Comparison of ENCODE assay signal across 24 cellular contexts in the genomic region with DNA sequence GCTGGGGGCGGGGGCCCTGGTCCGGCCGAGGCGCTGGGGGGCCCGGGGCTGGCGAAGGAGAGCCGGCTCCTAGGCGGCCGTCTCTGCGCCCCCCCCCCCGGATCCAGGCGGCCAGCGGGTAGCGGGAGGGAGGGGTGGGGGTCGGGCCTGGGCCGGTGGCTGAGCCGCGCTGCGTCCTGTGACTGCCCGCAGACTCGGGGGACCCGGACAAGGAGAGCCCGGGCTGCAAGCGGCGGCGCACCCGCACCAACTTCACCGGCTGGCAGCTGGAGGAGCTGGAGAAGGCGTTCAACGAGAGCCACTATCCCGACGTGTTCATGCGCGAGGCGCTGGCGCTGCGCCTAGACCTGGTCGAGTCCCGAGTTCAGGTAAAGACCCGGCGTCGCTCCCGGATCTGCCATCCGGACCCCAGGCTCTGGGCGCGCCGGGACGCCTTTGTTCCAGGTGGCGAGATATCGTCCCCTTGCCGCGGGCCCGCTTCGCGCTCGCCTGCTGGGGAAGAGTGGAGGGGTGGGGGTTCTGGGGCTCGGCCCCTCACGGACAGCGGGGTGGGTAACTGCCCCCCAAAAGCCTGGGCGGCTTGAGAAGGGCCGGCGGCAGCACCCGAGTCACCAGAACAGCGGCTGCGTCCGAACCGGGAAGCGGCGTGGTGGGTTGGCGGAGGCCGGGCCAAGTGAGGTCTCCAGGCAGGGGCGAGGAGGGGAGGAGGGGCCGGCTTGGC. TPM values are rescaled to one million over a fixed set of nuclear protein-coding genes. Genes with fewer than 3 reads are reported as not detected.
DNase-seq lines count a peak whose midpoint lies in the region; ATAC-seq and TF ChIP-seq lines count a peak whose summit lies in the region.
"Had no signal": no experiment of that assay in that cellular context is flagged by ENCODE, and none has a peak within 500 bp of the region (broad histone marks: within the 10 kb centered on the region; RNA-seq: fewer than 3 reads in every experiment).

No MANE protein-coding gene starts in this region.

- peaks cover 18% of the 10 kb centered on the region for H3F3A ChIP-seq in SK-N-SH (replicated peaks; ENCODE audit: insufficient read depth)

- H3K4me3 Mint-ChIP-seq in stimulated activated naive CD8-positive, alpha-beta T cell treated with anti-CD3 and anti-CD28 coated beads, Interleukin-15, amount 100 ng/mL, for 72 hours: peak overlapping the region in 1 of 2 donors; percentile 3

- no peaks in the 10 kb centered on the region for H3K9me3 Mint-ChIP-seq in stimulated activated naive CD8-positive, alpha-beta T cell treated with anti-CD3 and anti-CD28 coated beads, Interleukin-15, amount 100 ng/mL, for 72 hours

- no peak overlapping the region for H3K27ac Mint-ChIP-seq in stimulated activated naive CD8-positive, alpha-beta T cell treated with anti-CD3 and anti-CD28 coated beads, Interleukin-15, amount 100 ng/mL, for 72 hours

- H3K27ac ChIP-seq in SK-N-SH (ENCODE audit: low read depth in 2 of 2, low read length in 1 of 2) (no peak overlapping the region), coronary artery (no peak overlapping the region)
- H3K27ac ChIP-seq: hepatocyte, psoas muscle, thyroid gland had no signal

- ATAC-seq in SK-N-SH treated with all-trans-retinoic acid at 6 μM for 48 hours: no peak
- no peak for ATAC-seq in stimulated activated naive CD8-positive, alpha-beta T cell treated with anti-CD3 and anti-CD28 coated beads, Interleukin-15, amount 100 ng/mL, for 72 hours
- ATAC-seq: activated CD8-positive, alpha-beta memory T cell treated with anti-CD3 and anti-CD28 coated beads, Interleukin-2, amount 10 ng/mL, durations not matched to agents 7 days and 5 days; psoas muscle had no signal

- no peak for TF ChIP-seq RAD21 in SK-N-SH (IDR thresholded peaks at IDR 0.05; ENCODE audit: low read length)

- peaks cover 74% of the 10 kb centered on the region for H3K27me3 Mint-ChIP-seq in stimulated activated naive CD8-positive, alpha-beta T cell treated with anti-CD3 and anti-CD28 coated beads, Interleukin-15, amount 100 ng/mL, for 72 hours

- H3K9ac ChIP-seq in SK-N-SH: no peak overlapping the region

- no peaks in the 10 kb centered on the region for H3K9me3 ChIP-seq in SK-N-SH
- H3K9me3 ChIP-seq: MG63, psoas muscle, thyroid gland had no signal

- H3K36me3 ChIP-seq in SK-N-SH (replicated peaks in 1 of 2; ENCODE audit: control insufficient read depth in 1 of 2, insufficient read depth in 2 of 2, low read length in 1 of 2): no peaks in the 10 kb centered on the region
- H3K36me3 ChIP-seq: MG63, thyroid gland had no signal

- WGBS in SK-N-SH (ENCODE audit: low lambda C conversion rate): 4% methylated on average over 38 of the region's 73 CpGs

- CTCF ChIA-PET in SK-N-SH (lab: Yijun Ruan, JAX): interaction anchor here (0.7 to 2.9 kb wide), 6 partner anchors 7 to 241 kb away, joined by 3 to 29 read pairs (median 4); no protein-coding TSS in a partner anchor

- TF ChIP-seq CTCF in SK-N-SH (IDR thresholded peaks at IDR 0.05): no peak
- no peak for TF ChIP-seq CTCF in NB4 (IDR thresholded peaks at IDR 0.05; ENCODE audit: low read depth, low read length)
- no peak for TF ChIP-seq CTCF in coronary artery (IDR thresholded peaks at IDR 0.05)

- no peak overlapping the region for H2AFZ ChIP-seq in SK-N-SH (ENCODE audit: low read depth)
- H2AFZ ChIP-seq: hepatocyte had no signal

- H3K4me2 ChIP-seq in SK-N-SH: no peak overlapping the region
- H3K4me2 ChIP-seq: hepatocyte had no signal

- H4K20me1 ChIP-seq in SK-N-SH (ENCODE audit: insufficient read depth): peaks cover 61% of the 10 kb centered on the region

- TF ChIP-seq EP300 in SK-N-SH (IDR thresholded peaks at IDR 0.05; ENCODE audit: borderline replicate concordance in 1 of 2, low read depth in 1 of 2, low read length in 1 of 2): no peak

- H3K4me1 Mint-ChIP-seq in stimulated activated naive CD8-positive, alpha-beta T cell treated with anti-CD3 and anti-CD28 coated beads, Interleukin-15, amount 100 ng/mL, for 72 hours: peaks cover 38% of the 10 kb centered on the region

- POLR2A ChIA-PET in SK-N-SH (lab: Yijun Ruan, JAX): no interaction called here

- TF ChIP-seq POLR2A in NB4 (IDR thresholded peaks at IDR 0.05; ENCODE audit: extremely low read depth, insufficient read length): peak; percentile 29

- no peaks in the 10 kb centered on the region for H3K9me2 ChIP-seq in SK-N-SH

- DNase-seq in SK-N-SH (no peak), NB4 (ENCODE audit: low read depth) (peak; percentile 87), coronary artery (ENCODE audit: low spot score) (no peak), retina (peak; percentile 52), head of caudate nucleus (no peak), SKM-1 treated with dmso at 0.1 percent for 144 hours (lab: John Stamatoyannopoulos, UW; ENCODE audit: unreplicated experiment) (no peak)
- no peak for DNase-seq in stimulated activated naive CD8-positive, alpha-beta T cell treated with anti-CD3 and anti-CD28 coated beads, Interleukin-15, amount 100 ng/mL, for 72 hours
- DNase-seq: activated CD4-positive, alpha-beta T cell treated with anti-CD3 and anti-CD28 coated beads for 1 hour; activated CD8-positive, alpha-beta memory T cell treated with anti-CD3 and anti-CD28 coated beads, Interleukin-2, amount 10 ng/mL, durations not matched to agents 7 days and 5 days; activated effector memory CD4-positive, alpha-beta T cell treated with Interleukin-2 at 50 U/mL for 16 hours; amygdala; CD4-positive, CD25-positive, alpha-beta regulatory T cell; DMS79; islet precursor cell; mammary epithelial cell; MG63; naive B cell; NCI-H187; psoas muscle; SIG-M5; T-helper 9 cell had no signal

- H3K4me1 ChIP-seq in SK-N-SH (ENCODE audit: control insufficient read depth in 1 of 2, insufficient read depth in 2 of 2, low read depth in 1 of 2, low read length in 1 of 2): no peaks in the 10 kb centered on the region

- no peaks in the 10 kb centered on the region for H3K79me2 ChIP-seq in SK-N-SH (ENCODE audit: insufficient read depth)
- H3K79me2 ChIP-seq: hepatocyte had no signal

- H3K4me3 ChIP-seq in SK-N-SH (ENCODE audit: low read depth in 2 of 2, low read length in 1 of 2) (no peak overlapping the region), NB4 (ENCODE audit: low read depth, low read length) (peak overlapping the region; percentile 93), coronary artery (peak overlapping the region; percentile 14)
- H3K4me3 ChIP-seq: hepatocyte, MG63, psoas muscle, thyroid gland had no signal

- intact Hi-C loops in head of caudate nucleus (cut with DNase I): no loop called here

- H3K27me3 ChIP-seq in SK-N-SH (ENCODE audit: insufficient read depth): peaks cover 79% of the 10 kb centered on the region

TF ChIP-seq in SK-N-SH, 30 proteins besides CTCF, POLR2A, EP300 and RAD21:
- TF ChIP-seq, protein P1, sequence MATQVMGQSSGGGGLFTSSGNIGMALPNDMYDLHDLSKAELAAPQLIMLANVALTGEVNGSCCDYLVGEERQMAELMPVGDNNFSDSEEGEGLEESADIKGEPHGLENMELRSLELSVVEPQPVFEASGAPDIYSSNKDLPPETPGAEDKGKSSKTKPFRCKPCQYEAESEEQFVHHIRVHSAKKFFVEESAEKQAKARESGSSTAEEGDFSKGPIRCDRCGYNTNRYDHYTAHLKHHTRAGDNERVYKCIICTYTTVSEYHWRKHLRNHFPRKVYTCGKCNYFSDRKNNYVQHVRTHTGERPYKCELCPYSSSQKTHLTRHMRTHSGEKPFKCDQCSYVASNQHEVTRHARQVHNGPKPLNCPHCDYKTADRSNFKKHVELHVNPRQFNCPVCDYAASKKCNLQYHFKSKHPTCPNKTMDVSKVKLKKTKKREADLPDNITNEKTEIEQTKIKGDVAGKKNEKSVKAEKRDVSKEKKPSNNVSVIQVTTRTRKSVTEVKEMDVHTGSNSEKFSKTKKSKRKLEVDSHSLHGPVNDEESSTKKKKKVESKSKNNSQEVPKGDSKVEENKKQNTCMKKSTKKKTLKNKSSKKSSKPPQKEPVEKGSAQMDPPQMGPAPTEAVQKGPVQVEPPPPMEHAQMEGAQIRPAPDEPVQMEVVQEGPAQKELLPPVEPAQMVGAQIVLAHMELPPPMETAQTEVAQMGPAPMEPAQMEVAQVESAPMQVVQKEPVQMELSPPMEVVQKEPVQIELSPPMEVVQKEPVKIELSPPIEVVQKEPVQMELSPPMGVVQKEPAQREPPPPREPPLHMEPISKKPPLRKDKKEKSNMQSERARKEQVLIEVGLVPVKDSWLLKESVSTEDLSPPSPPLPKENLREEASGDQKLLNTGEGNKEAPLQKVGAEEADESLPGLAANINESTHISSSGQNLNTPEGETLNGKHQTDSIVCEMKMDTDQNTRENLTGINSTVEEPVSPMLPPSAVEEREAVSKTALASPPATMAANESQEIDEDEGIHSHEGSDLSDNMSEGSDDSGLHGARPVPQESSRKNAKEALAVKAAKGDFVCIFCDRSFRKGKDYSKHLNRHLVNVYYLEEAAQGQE (IDR thresholded peaks at IDR 0.05; ENCODE audit: low read depth, low read length): no peak
- TF ChIP-seq EZH2phosphoT487 (IDR thresholded peaks at IDR 0.05; ENCODE audit: borderline replicate concordance, low read depth): peak; percentile 78

TF ChIP-seq in SK-N-SH treated with all-trans-retinoic acid at 6 μM for 48 hours, 23 proteins besides CTCF, POLR2A, EP300 and RAD21:
- TF ChIP-seq ISL1 (CRISPR knock-in tag; IDR thresholded peaks at IDR 0.05): no peak
- TF ChIP-seq CSDC2 (CRISPR knock-in tag; IDR thresholded peaks at IDR 0.05): no peak
- no peak for TF ChIP-seq ZC3H10 (CRISPR knock-in tag; IDR thresholded peaks at IDR 0.05)

RNA-seq across cellular contexts. Expression of a gene that starts 0.8 kb away (rescaled TPM):
- not detected in 2 replicates for polyA plus RNA-seq in SK-N-SH (2012; rRNA removed)
- polyA plus RNA-seq in SK-N-SH (2012; cell fraction: cytosol; rRNA removed): not detected in 2 replicates
- not detected in 2 replicates for polyA plus RNA-seq in SK-N-SH (2012; cell fraction: nucleus; rRNA removed)
- polyA plus RNA-seq: CD4-positive, CD25-positive, alpha-beta regulatory T cell; hepatocyte; mammary epithelial cell; psoas muscle had no signal

Comparison
In these comparisons a context has a peak if more than half of its experiments do, and no peak if none do; other contexts are left out.
1. DNase-seq: peak in NB4 (single experiment) and retina (single experiment); none in SK-N-SH (single experiment), coronary artery (single experiment), stimulated activated naive CD8-positive, alpha-beta T cell treated with anti-CD3 and anti-CD28 coated beads, Interleukin-15, amount 100 ng/mL, for 72 hours (0 of 2), head of caudate nucleus (0 of 42) and SKM-1 treated with dmso at 0.1 percent for 144 hours (single experiment).
2. H3K4me3 ChIP-seq: peak in NB4 (single experiment) and coronary artery (single experiment); none in SK-N-SH (0 of 2).